12 cellular contexts compared by ENCODE assay signal in genomic region chr17:81458628-81459027, GRCh38. TPM values are rescaled to one million over a fixed set of nuclear protein-coding genes. Genes with fewer than 3 reads are reported as not detected.
DNase-seq lines count a peak whose midpoint lies in the region; ATAC-seq and TF ChIP-seq lines count a peak whose summit lies in the region.
"Had no signal": no experiment of that assay in that cellular context is flagged by ENCODE, and none has a peak within 500 bp of the region (broad histone marks: within the 10 kb centered on the region; RNA-seq: fewer than 3 reads in every experiment).

No MANE protein-coding gene starts in this region.

- ATAC-seq in Right ventricle myocardium inferior (no peak), Panc1 (peak; percentile 7; the same call in 1 of the 2 replicates), HG02610 (IDR thresholded peaks at IDR 0.05; ENCODE audit: unreplicated experiment) (no peak)

- CTCF ChIA-PET in Panc1 (lab: Charles Lee): interaction anchor here (1.0 kb wide), 1 partner anchor 18 kb away, joined by 7 read pairs; no protein-coding TSS in a partner anchor

- intact Hi-C loops in left ventricle myocardium inferior (cut with micrococcal nuclease): no loop called here
- intact Hi-C loops in Right ventricle myocardium inferior (cut with DNase I): no loop called here
- intact Hi-C loops in Panc1 (cut with micrococcal nuclease; ENCODE audit: unreplicated experiment): no loop called here

- H3K4me1 ChIP-seq in left ventricle myocardium inferior (peaks cover 12% of the 10 kb centered on the region), Panc1 (ENCODE audit: control insufficient read depth, insufficient read depth, low read length) (peaks cover 4% of the 10 kb centered on the region)

- TF ChIP-seq CTCF in left ventricle myocardium inferior (IDR thresholded peaks at IDR 0.05; ENCODE audit: borderline replicate concordance) (no peak), HL-60 (IDR thresholded peaks at IDR 0.05; ENCODE audit: insufficient read depth, low read length) (no peak), Panc1 (IDR thresholded peaks at IDR 0.05) (no peak)

- H3K27me3 ChIP-seq in left ventricle myocardium inferior (ENCODE audit: low read depth) (no peaks in the 10 kb centered on the region), HL-60 (ENCODE audit: insufficient read depth, poor library complexity, severe bottlenecking) (no peaks in the 10 kb centered on the region), Panc1 (ENCODE audit: control insufficient read depth, insufficient read depth, low read length) (no peaks in the 10 kb centered on the region)
- H3K27me3 ChIP-seq: BE2C had no signal

- H3K4me3 ChIP-seq in left ventricle myocardium inferior (peak overlapping the region; percentile 54), HL-60 (replicated peaks; ENCODE audit: insufficient read depth, low read length) (peak overlapping the region; percentile 40), Panc1 (ENCODE audit: low read depth in 2 of 2, low read length in 2 of 2) (no peak overlapping the region)

- H3K27ac ChIP-seq in left ventricle myocardium inferior (replicated peaks) (peak overlapping the region; percentile 64), HL-60 (replicated peaks) (peak overlapping the region; percentile 94), Panc1 (ENCODE audit: low read length) (no peak overlapping the region)

- H3K9me3 ChIP-seq in left ventricle myocardium inferior (replicated peaks): no peaks in the 10 kb centered on the region
- no peaks in the 10 kb centered on the region for H3K9me3 ChIP-seq in Panc1 (ENCODE audit: control insufficient read depth, insufficient read depth, low read depth, low read length)
- H3K9me3 ChIP-seq: BE2C, Caco-2 had no signal

- POLR2A ChIA-PET in Panc1 (lab: Charles Lee): no interaction called here

- H3K36me3 ChIP-seq in left ventricle myocardium inferior (peaks cover 35% of the 10 kb centered on the region), Panc1 (ENCODE audit: control insufficient read depth, insufficient read depth, low read length) (no peaks in the 10 kb centered on the region)
- H3K36me3 ChIP-seq: BE2C had no signal

- DNase-seq in left ventricle myocardium inferior (no peak), Right ventricle myocardium inferior (ENCODE audit: missing footprints) (no peak), HL-60 (ENCODE audit: low read depth in 1 of 2, low spot score in 1 of 2) (peak in 1 of 2 experiments; percentile 52), Panc1 (ENCODE audit: low read depth, low spot score) (no peak), amniotic stem cell (lab: John Stamatoyannopoulos, UW) (no peak), HuH-7 (ENCODE audit: low spot score) (no peak)
- DNase-seq: BE2C; Caco-2; CD8-positive, alpha-beta memory T cell; DND-41; GDM1 had no signal

- no TSS peak for BruUV-seq in Panc1 (replicated peaks; lab: Mats Ljungman, UMichigan)

- in situ Hi-C loops in Panc1 (cut with HindIII; ENCODE audit: low pct_unique_long_range_greater_than_20kb, low sequenced_read_pairs): no loop called here

RNA-seq across cellular contexts. Expression of gene ACTG1, which starts 54.0 kb away (rescaled TPM):
- total RNA-seq in left ventricle myocardium inferior: 342 TPM
- total RNA-seq in Right ventricle myocardium inferior: 468 TPM
- 4,502 TPM for total RNA-seq in Panc1 (2021; ENCODE audit: unreplicated experiment)
- 6,760 TPM for polyA plus RNA-seq in Panc1 (2012; ENCODE audit: insufficient read length)

Comparison
In these comparisons a context has a peak if more than half of its experiments do, and no peak if none do; other contexts are left out.
1. H3K4me3 ChIP-seq: peak in left ventricle myocardium inferior (single experiment) and HL-60 (single experiment); none in Panc1 (0 of 2).